ENCODE assay signal across 24 cellular contexts in the genomic region with DNA sequence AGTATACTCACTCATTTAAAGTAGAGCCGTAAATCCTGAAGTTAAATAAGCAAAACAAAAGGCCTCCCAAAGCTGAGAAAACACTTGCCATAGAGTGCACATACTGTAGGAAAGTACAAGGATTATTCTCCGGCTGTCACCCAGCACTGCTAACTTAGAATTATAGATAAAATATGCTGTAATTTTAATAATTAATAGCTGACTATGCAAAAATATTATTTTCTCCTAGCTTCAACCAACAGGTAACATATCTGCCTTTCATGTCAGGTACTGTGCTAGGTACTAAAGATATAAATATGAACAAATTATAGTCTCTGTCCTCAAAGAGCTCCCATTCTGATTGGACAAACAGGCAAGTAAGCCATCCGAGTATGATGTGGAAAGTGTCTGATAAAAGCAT.
DNase-seq lines count a peak whose midpoint lies in the region; ATAC-seq, FAIRE-seq and TF ChIP-seq lines count a peak whose summit lies in the region.
"Had no signal": no experiment of that assay in that cellular context is flagged by ENCODE, and none has a peak within 500 bp of the region (broad histone marks: within the 10 kb centered on the region; RNA-seq: fewer than 3 reads in every experiment).

No MANE protein-coding gene starts in this region.

- H4K20me1 ChIP-seq in IMR-90 (ENCODE audit: insufficient read depth, low read length) (no peaks in the 10 kb centered on the region), H1 (replicated peaks in 1 of 2; ENCODE audit: control insufficient read depth in 1 of 2, insufficient read depth in 2 of 2, low read length in 2 of 2) (no peaks in the 10 kb centered on the region)
- H4K20me1 ChIP-seq: BLaER1 had no signal

- H3K9ac ChIP-seq in IMR-90 (ENCODE audit: low read depth, low read length): no peak overlapping the region
- no peak overlapping the region for H3K9ac ChIP-seq in H1 (replicated peaks in 1 of 4; ENCODE audit: extremely low read depth in 1 of 4, low read depth in 3 of 4, low read length in 3 of 4)
- H3K9ac ChIP-seq: BLaER1 had no signal

- TF ChIP-seq CTCF in A549 (IDR thresholded peaks at IDR 0.05) (no peak), IMR-90 (conservative IDR thresholded peaks at IDR 0.05; ENCODE audit: low read depth, low read length) (no peak), H1 (IDR thresholded peaks at IDR 0.05; ENCODE audit: control extremely low read depth in 1 of 3, insufficient read depth in 1 of 3, low read depth in 1 of 3, low read length in 3 of 3) (no peak)

- H3K27me3 ChIP-seq in IMR-90 (ENCODE audit: control insufficient read depth, insufficient read depth, low read length) (no peaks in the 10 kb centered on the region), H1 (replicated peaks in 1 of 4; ENCODE audit: control insufficient read depth in 3 of 4, extremely low read depth in 1 of 4, insufficient read depth in 3 of 4, low read length in 3 of 4) (no peaks in the 10 kb centered on the region)
- H3K27me3 ChIP-seq: BE2C, BLaER1 had no signal

- H3K79me1 ChIP-seq in IMR-90 (ENCODE audit: low read depth in 1 of 2, low read length in 2 of 2) (no peaks in the 10 kb centered on the region), H1 (ENCODE audit: low read depth, low read length) (no peaks in the 10 kb centered on the region)

- no peak overlapping the region for H2BK12ac ChIP-seq in H1 (ENCODE audit: low read depth, low read length)

- no peaks in the 10 kb centered on the region for H3K23me2 ChIP-seq in H1 (ENCODE audit: low read depth, low read length)

- CTCF ChIA-PET in A549 (lab: Yijun Ruan, JAX): interaction anchor here (1.3 kb wide), 1 partner anchor 610 kb away, joined by 3 read pairs; no protein-coding TSS in a partner anchor
- CTCF ChIA-PET in IMR-90 (lab: Yijun Ruan, JAX): interaction anchor here (0.8 kb wide), 1 partner anchor 76 kb away, joined by 3 read pairs; no protein-coding TSS in a partner anchor
- CTCF ChIA-PET in H1 (lab: Charles Lee; ENCODE audit: partially characterized antibody): interaction anchor here (1.4 kb wide), 1 partner anchor 9 kb away, joined by 3 read pairs; no protein-coding TSS in a partner anchor

- H2AK5ac ChIP-seq in IMR-90 (ENCODE audit: low read depth, low read length): no peak overlapping the region
- no peak overlapping the region for H2AK5ac ChIP-seq in H1 (ENCODE audit: low read depth, low read length)

- POLR2A ChIA-PET in A549 (lab: Yijun Ruan, JAX) (no interaction called here), IMR-90 (lab: Charles Lee; ENCODE audit: unreplicated experiment) (no interaction called here), H1 (lab: Charles Lee; ENCODE audit: partially characterized antibody) (no interaction called here)

- H3K4me2 ChIP-seq in A549: no peak overlapping the region
- H3K4me2 ChIP-seq in IMR-90 (ENCODE audit: low read depth, low read length): no peak overlapping the region
- no peak overlapping the region for H3K4me2 ChIP-seq in H1 (ENCODE audit: insufficient read depth in 1 of 2, low read depth in 2 of 2, low read length in 2 of 2)
- H3K4me2 ChIP-seq: BLaER1 had no signal

- H2BK15ac ChIP-seq in IMR-90 (ENCODE audit: low read depth, low read length) (no peak overlapping the region), H1 (ENCODE audit: low read length) (no peak overlapping the region)

- no peak overlapping the region for H3K4me3 ChIP-seq in A549
- no peak overlapping the region for H3K4me3 ChIP-seq in IMR-90 (ENCODE audit: insufficient read depth, low read depth, low read length)
- no peak overlapping the region for H3K4me3 ChIP-seq in H1 (ENCODE audit: extremely low read depth in 1 of 4, insufficient read depth in 2 of 4, low read depth in 3 of 4, low read length in 4 of 4)
- H3K4me3 ChIP-seq: BLaER1, GM12878 had no signal

- H3K9me1 ChIP-seq in IMR-90 (ENCODE audit: insufficient read depth, low read length): no peaks in the 10 kb centered on the region

- H4K8ac ChIP-seq in IMR-90 (ENCODE audit: low read depth in 2 of 2, low read length in 2 of 2): no peak overlapping the region
- H4K8ac ChIP-seq in H1 (ENCODE audit: extremely low read depth, insufficient read depth, low read length): no peak overlapping the region

- H3K56ac ChIP-seq in IMR-90 (ENCODE audit: extremely low read depth, insufficient read depth, low read length) (no peak overlapping the region), H1 (replicated peaks; ENCODE audit: insufficient read length, low read depth, low read length) (no peak overlapping the region)

- no peak for TF ChIP-seq POLR2A in A549 (IDR thresholded peaks at IDR 0.05; ENCODE audit: low read length)
- no peak for TF ChIP-seq POLR2A in IMR-90 (IDR thresholded peaks at IDR 0.05; ENCODE audit: low read depth, low read length)
- no peak for TF ChIP-seq POLR2A in H1 (IDR thresholded peaks at IDR 0.05; ENCODE audit: control extremely low read depth in 1 of 2, low read depth in 2 of 2, low read length in 2 of 2)

- H3K4me1 ChIP-seq in A549 (no peaks in the 10 kb centered on the region), IMR-90 (ENCODE audit: control insufficient read depth, insufficient read depth, low read length) (no peaks in the 10 kb centered on the region), H1 (replicated peaks in 1 of 4; ENCODE audit: control insufficient read depth in 3 of 4, insufficient read depth in 4 of 4, low read length in 3 of 4) (no peaks in the 10 kb centered on the region; a peak in 1 of 7 replicates)
- H3K4me1 ChIP-seq: BE2C, BLaER1 had no signal

- H3K36me3 ChIP-seq in IMR-90 (ENCODE audit: control insufficient read depth, insufficient read depth, low read length): no peaks in the 10 kb centered on the region
- H3K36me3 ChIP-seq in H1 (ENCODE audit: control insufficient read depth in 2 of 4, insufficient read depth in 4 of 4, low read length in 3 of 4): no peaks in the 10 kb centered on the region
- H3K36me3 ChIP-seq: BE2C, BLaER1 had no signal

- H4K5ac ChIP-seq in IMR-90 (ENCODE audit: low read depth, low read length) (no peak overlapping the region), H1 (ENCODE audit: insufficient read length, low read depth, low read length) (no peak overlapping the region)

- H2AFZ ChIP-seq in IMR-90 (replicated peaks; ENCODE audit: low read length, poor library complexity): no peak overlapping the region
- no peak overlapping the region for H2AFZ ChIP-seq in H1 (ENCODE audit: low read length)

- H2BK5ac ChIP-seq in IMR-90 (ENCODE audit: low read depth, low read length, poor library complexity, severe bottlenecking) (no peak overlapping the region), H1 (ENCODE audit: low read depth, low read length) (no peak overlapping the region)

- H2BK120ac ChIP-seq in IMR-90 (ENCODE audit: low read depth, low read length) (no peak overlapping the region), H1 (replicated peaks; ENCODE audit: low read depth, low read length) (no peak overlapping the region)

- no peak overlapping the region for H3K4ac ChIP-seq in IMR-90 (ENCODE audit: low read depth, low read length)
- H3K4ac ChIP-seq in H1 (replicated peaks; ENCODE audit: insufficient read length, low read depth, low read length): no peak overlapping the region

- intact Hi-C loops in IMR-90 (cut with micrococcal nuclease): no loop called here
- intact Hi-C loops in Right ventricle myocardium inferior (cut with DNase I): no loop called here

- no TSS peak for BruUV-seq in IMR-90 (replicated peaks; lab: Mats Ljungman, UMichigan)

- no peaks in the 10 kb centered on the region for H3K79me2 ChIP-seq in H1 (ENCODE audit: control insufficient read depth in 1 of 2, insufficient read depth in 2 of 2, low read length in 2 of 2)

- ATAC-seq in A549 (no peak), IMR-90 (ENCODE audit: low read depth) (no peak), Right ventricle myocardium inferior (no peak)
- ATAC-seq: GM12878 had no signal

- DNase-seq in A549 (ENCODE audit: low read depth in 1 of 2, low spot score in 1 of 2) (no peak), IMR-90 (no peak), H1 (ENCODE audit: low read depth in 1 of 2, low spot score in 2 of 2) (no peak), Right ventricle myocardium inferior (ENCODE audit: missing footprints) (no peak)
- DNase-seq in effector CD4-positive, alpha-beta T cell: no peak
- DNase-seq: 8988T; BE2C; C1 segment of cervical spinal cord; CD4-positive, alpha-beta memory T cell; CD4-positive, CD25-positive, alpha-beta regulatory T cell; CD8-positive, alpha-beta memory T cell; COR-L47; DMS 273 treated with DMSO at 0.1 percent for 48 hours; DMS153; DMS53; DMS79; DND-41; EL; GDM1 had no signal

- no peak overlapping the region for H3K18ac ChIP-seq in IMR-90 (ENCODE audit: low read depth, low read length)
- H3K18ac ChIP-seq in H1 (ENCODE audit: extremely low read depth, low read length): no peak overlapping the region

- dilution Hi-C loops in IMR-90 (cut with HindIII; ENCODE audit: low sequenced_read_pairs, unreplicated experiment): no loop called here

- H3K9me3 ChIP-seq in A549 (no peaks in the 10 kb centered on the region), IMR-90 (ENCODE audit: control insufficient read depth, insufficient read depth, low read length) (no peaks in the 10 kb centered on the region), H1 (ENCODE audit: insufficient read depth in 2 of 2, low read depth in 1 of 2, low read length in 1 of 2) (no peaks in the 10 kb centered on the region; a peak in 1 of 4 replicates)
- H3K9me3 ChIP-seq: BE2C had no signal

- no peak for TF ChIP-seq EP300 in A549 (IDR thresholded peaks at IDR 0.05)
- TF ChIP-seq EP300 in H1 (IDR thresholded peaks at IDR 0.05; ENCODE audit: borderline replicate concordance in 1 of 2, low read depth in 2 of 2, low read length in 2 of 2): no peak

- H2AK9ac ChIP-seq in IMR-90 (replicated peaks; ENCODE audit: low read depth, low read length, poor library complexity): no peak overlapping the region

- WGBS in A549 (ENCODE audit: missing lambda C conversion rate): 92% methylated on average over 3 of the region's 3 CpGs
- WGBS in IMR-90 (ENCODE audit: extremely low coverage in 2 of 2, insufficient read length in 1 of 2), 2 experiments: no CpG with 5 or more reads among the region's 3 CpGs
- WGBS in H1 (ENCODE audit: extremely low coverage in 1 of 2, insufficient coverage in 1 of 2, insufficient read length in 1 of 2, insufficient replicate concordance in 2 of 2, low coverage in 1 of 2, low lambda C conversion rate in 2 of 2, missing lambda C conversion rate in 1 of 2), 2 experiments: 93% methylated on average over 3 of the region's 3 CpGs; no CpG with 5 or more reads in 1 of the 2 experiments

- in situ Hi-C loops in IMR-90 (cut with MboI; ENCODE audit: low sequenced_read_pairs): no loop called here

- FAIRE-seq in A549 (lab: Jason Lieb, UNC) (no peak), H1 (lab: Jason Lieb, UNC) (no peak)
- FAIRE-seq: A204.1, GM12878, GM12892, GM18507 had no signal

- H2BK20ac ChIP-seq in IMR-90 (ENCODE audit: low read depth, low read length) (no peak overlapping the region), H1 (ENCODE audit: low read length) (no peak overlapping the region)

- TF ChIP-seq RAD21 in A549 (conservative IDR thresholded peaks at IDR 0.05 in 1 of 2, IDR thresholded peaks at IDR 0.05 in 1 of 2) (no peak), IMR-90 (IDR thresholded peaks at IDR 0.05; ENCODE audit: low read length) (no peak), H1 (IDR thresholded peaks at IDR 0.05 in 1 of 2, conservative IDR thresholded peaks at IDR 0.05 in 1 of 2; ENCODE audit: low read depth in 2 of 2, low read length in 2 of 2) (no peak)

- H3K23ac ChIP-seq in IMR-90 (ENCODE audit: low read depth, low read length) (no peak overlapping the region), H1 (ENCODE audit: insufficient read length) (no peak overlapping the region)

- H4K91ac ChIP-seq in IMR-90 (ENCODE audit: insufficient read depth, low read depth, low read length): no peak overlapping the region
- H4K91ac ChIP-seq in H1 (replicated peaks; ENCODE audit: insufficient read length, low read length): no peak overlapping the region

- no peak overlapping the region for H3K27ac ChIP-seq in A549
- H3K27ac ChIP-seq in IMR-90 (ENCODE audit: insufficient read depth, low read length): no peak overlapping the region
- no peak overlapping the region for H3K27ac ChIP-seq in H1 (ENCODE audit: low read depth, low read length)
- H3K27ac ChIP-seq: BLaER1 had no signal

- H3K14ac ChIP-seq in IMR-90 (replicated peaks; ENCODE audit: low read depth, low read length) (no peak overlapping the region), H1 (ENCODE audit: insufficient read length) (no peak overlapping the region)
